ENCODE assay signal across 1 cellular context in the genomic region with DNA sequence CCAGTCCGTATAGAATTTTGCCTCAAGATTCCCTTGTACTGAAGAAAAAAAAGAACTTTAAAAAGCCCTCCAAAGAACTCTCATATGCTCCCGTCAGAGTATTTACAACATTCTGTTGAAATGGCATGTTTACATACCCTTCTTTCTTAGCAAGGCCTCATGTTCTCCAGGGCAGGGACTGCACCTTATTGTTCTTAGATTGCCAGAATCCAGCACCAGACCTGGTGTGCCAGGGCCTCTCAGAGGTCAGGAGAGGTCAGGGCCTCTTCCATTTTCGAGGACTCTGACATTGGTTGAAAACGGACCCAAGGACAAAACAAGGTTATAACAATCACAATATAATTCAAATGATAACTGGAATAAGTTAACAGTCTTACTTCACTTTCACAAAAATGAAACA.
TF ChIP-seq lines count a peak whose summit lies in the region.

No MANE protein-coding gene starts in this region.

TF ChIP-seq in WTC11, 78 proteins besides CTCF, POLR2A, EP300 and RAD21 (continued from another document):
- TF ChIP-seq, protein P1, sequence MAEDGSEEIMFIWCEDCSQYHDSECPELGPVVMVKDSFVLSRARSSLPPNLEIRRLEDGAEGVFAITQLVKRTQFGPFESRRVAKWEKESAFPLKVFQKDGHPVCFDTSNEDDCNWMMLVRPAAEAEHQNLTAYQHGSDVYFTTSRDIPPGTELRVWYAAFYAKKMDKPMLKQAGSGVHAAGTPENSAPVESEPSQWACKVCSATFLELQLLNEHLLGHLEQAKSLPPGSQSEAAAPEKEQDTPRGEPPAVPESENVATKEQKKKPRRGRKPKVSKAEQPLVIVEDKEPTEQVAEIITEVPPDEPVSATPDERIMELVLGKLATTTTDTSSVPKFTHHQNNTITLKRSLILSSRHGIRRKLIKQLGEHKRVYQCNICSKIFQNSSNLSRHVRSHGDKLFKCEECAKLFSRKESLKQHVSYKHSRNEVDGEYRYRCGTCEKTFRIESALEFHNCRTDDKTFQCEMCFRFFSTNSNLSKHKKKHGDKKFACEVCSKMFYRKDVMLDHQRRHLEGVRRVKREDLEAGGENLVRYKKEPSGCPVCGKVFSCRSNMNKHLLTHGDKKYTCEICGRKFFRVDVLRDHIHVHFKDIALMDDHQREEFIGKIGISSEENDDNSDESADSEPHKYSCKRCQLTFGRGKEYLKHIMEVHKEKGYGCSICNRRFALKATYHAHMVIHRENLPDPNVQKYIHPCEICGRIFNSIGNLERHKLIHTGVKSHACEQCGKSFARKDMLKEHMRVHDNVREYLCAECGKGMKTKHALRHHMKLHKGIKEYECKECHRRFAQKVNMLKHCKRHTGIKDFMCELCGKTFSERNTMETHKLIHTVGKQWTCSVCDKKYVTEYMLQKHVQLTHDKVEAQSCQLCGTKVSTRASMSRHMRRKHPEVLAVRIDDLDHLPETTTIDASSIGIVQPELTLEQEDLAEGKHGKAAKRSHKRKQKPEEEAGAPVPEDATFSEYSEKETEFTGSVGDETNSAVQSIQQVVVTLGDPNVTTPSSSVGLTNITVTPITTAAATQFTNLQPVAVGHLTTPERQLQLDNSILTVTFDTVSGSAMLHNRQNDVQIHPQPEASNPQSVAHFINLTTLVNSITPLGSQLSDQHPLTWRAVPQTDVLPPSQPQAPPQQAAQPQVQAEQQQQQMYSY (CRISPR knock-in tag; IDR thresholded peaks at IDR 0.05), result no peak
- TF ChIP-seq, protein P2, sequence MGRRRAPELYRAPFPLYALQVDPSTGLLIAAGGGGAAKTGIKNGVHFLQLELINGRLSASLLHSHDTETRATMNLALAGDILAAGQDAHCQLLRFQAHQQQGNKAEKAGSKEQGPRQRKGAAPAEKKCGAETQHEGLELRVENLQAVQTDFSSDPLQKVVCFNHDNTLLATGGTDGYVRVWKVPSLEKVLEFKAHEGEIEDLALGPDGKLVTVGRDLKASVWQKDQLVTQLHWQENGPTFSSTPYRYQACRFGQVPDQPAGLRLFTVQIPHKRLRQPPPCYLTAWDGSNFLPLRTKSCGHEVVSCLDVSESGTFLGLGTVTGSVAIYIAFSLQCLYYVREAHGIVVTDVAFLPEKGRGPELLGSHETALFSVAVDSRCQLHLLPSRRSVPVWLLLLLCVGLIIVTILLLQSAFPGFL (CRISPR knock-in tag; IDR thresholded peaks at IDR 0.05; ENCODE audit: borderline replicate concordance), result no peak
- TF ChIP-seq ZNF396 (CRISPR knock-in tag; IDR thresholded peaks at IDR 0.05; ENCODE audit: borderline replicate concordance), result no peak
- TF ChIP-seq KAT7 (CRISPR knock-in tag; IDR thresholded peaks at IDR 0.05; ENCODE audit: borderline replicate concordance), result no peak
- TF ChIP-seq ESRRA (CRISPR knock-in tag; IDR thresholded peaks at IDR 0.05; ENCODE audit: borderline replicate concordance), result no peak
- no peak for TF ChIP-seq SMAD4 (CRISPR knock-in tag; IDR thresholded peaks at IDR 0.05)
- TF ChIP-seq TP53 (CRISPR knock-in tag; IDR thresholded peaks at IDR 0.05), result no peak
- no peak for TF ChIP-seq ZNF219 (CRISPR knock-in tag; IDR thresholded peaks at IDR 0.05; ENCODE audit: borderline replicate concordance)
- TF ChIP-seq, protein P3, sequence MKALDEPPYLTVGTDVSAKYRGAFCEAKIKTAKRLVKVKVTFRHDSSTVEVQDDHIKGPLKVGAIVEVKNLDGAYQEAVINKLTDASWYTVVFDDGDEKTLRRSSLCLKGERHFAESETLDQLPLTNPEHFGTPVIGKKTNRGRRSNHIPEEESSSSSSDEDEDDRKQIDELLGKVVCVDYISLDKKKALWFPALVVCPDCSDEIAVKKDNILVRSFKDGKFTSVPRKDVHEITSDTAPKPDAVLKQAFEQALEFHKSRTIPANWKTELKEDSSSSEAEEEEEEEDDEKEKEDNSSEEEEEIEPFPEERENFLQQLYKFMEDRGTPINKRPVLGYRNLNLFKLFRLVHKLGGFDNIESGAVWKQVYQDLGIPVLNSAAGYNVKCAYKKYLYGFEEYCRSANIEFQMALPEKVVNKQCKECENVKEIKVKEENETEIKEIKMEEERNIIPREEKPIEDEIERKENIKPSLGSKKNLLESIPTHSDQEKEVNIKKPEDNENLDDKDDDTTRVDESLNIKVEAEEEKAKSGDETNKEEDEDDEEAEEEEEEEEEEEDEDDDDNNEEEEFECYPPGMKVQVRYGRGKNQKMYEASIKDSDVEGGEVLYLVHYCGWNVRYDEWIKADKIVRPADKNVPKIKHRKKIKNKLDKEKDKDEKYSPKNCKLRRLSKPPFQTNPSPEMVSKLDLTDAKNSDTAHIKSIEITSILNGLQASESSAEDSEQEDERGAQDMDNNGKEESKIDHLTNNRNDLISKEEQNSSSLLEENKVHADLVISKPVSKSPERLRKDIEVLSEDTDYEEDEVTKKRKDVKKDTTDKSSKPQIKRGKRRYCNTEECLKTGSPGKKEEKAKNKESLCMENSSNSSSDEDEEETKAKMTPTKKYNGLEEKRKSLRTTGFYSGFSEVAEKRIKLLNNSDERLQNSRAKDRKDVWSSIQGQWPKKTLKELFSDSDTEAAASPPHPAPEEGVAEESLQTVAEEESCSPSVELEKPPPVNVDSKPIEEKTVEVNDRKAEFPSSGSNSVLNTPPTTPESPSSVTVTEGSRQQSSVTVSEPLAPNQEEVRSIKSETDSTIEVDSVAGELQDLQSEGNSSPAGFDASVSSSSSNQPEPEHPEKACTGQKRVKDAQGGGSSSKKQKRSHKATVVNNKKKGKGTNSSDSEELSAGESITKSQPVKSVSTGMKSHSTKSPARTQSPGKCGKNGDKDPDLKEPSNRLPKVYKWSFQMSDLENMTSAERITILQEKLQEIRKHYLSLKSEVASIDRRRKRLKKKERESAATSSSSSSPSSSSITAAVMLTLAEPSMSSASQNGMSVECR (CRISPR knock-in tag; IDR thresholded peaks at IDR 0.05; ENCODE audit: borderline replicate concordance), result no peak
- TF ChIP-seq, protein P4, sequence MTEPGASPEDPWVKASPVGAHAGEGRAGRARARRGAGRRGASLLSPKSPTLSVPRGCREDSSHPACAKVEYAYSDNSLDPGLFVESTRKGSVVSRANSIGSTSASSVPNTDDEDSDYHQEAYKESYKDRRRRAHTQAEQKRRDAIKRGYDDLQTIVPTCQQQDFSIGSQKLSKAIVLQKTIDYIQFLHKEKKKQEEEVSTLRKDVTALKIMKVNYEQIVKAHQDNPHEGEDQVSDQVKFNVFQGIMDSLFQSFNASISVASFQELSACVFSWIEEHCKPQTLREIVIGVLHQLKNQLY (CRISPR knock-in tag; IDR thresholded peaks at IDR 0.05), result no peak
- no peak for TF ChIP-seq NR1H2 (CRISPR knock-in tag; IDR thresholded peaks at IDR 0.05)
- TF ChIP-seq ZNF317 (CRISPR knock-in tag; IDR thresholded peaks at IDR 0.05; ENCODE audit: borderline replicate concordance, low read depth), result no peak
- no peak for TF ChIP-seq HMGA2 (CRISPR knock-in tag; IDR thresholded peaks at IDR 0.05)
- TF ChIP-seq IRF2 (CRISPR knock-in tag; IDR thresholded peaks at IDR 0.05; ENCODE audit: borderline replicate concordance, low read depth), result no peak
- no peak for TF ChIP-seq ZBTB21 (CRISPR knock-in tag; IDR thresholded peaks at IDR 0.05; ENCODE audit: borderline replicate concordance)
- TF ChIP-seq, protein P5, sequence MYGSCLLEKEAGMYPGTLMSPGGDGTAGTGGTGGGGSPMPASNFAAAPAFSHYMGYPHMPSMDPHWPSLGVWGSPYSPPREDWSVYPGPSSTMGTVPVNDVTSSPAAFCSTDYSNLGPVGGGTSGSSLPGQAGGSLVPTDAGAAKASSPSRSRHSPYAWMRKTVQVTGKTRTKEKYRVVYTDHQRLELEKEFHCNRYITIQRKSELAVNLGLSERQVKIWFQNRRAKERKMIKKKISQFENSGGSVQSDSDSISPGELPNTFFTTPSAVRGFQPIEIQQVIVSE (CRISPR knock-in tag; IDR thresholded peaks at IDR 0.05; ENCODE audit: borderline replicate concordance), result no peak
- no peak for TF ChIP-seq SOX15 (CRISPR knock-in tag; IDR thresholded peaks at IDR 0.05)
TF ChIP-seq in WTC11: peak in this region for 0.
